ENCODE assay signal across 1 cellular context in genomic region chr6:15987569-15987968, GRCh38.
A peak's percentile ranks its signal among the peaks of the same experiment; 100 is the strongest.
TF ChIP-seq lines count a peak whose summit lies in the region.

No MANE protein-coding gene starts in this region.

TF ChIP-seq in SK-N-SH treated with all-trans-retinoic acid at 6 μM for 48 hours, 23 proteins besides CTCF, POLR2A, EP300 and RAD21 (continued from another document):
- TF ChIP-seq POU6F1 (CRISPR knock-in tag; IDR thresholded peaks at IDR 0.05; ENCODE audit: borderline replicate concordance, low read depth) (no peak), ZNF565 (CRISPR knock-in tag; conservative IDR thresholded peaks at IDR 0.05; ENCODE audit: low read depth) (no peak), CSDC2 (CRISPR knock-in tag; IDR thresholded peaks at IDR 0.05) (no peak), ISL1 (CRISPR knock-in tag; IDR thresholded peaks at IDR 0.05) (peak; percentile 81), SNAI2 (CRISPR knock-in tag; IDR thresholded peaks at IDR 0.05) (no peak), ZC3H10 (CRISPR knock-in tag; IDR thresholded peaks at IDR 0.05) (no peak), ESRRG (CRISPR knock-in tag; IDR thresholded peaks at IDR 0.05) (no peak), BACH2 (CRISPR knock-in tag; IDR thresholded peaks at IDR 0.05; ENCODE audit: borderline replicate concordance) (no peak), TCF4 (CRISPR knock-in tag; IDR thresholded peaks at IDR 0.05; ENCODE audit: borderline replicate concordance) (no peak), ZFP3 (CRISPR knock-in tag; IDR thresholded peaks at IDR 0.05) (no peak)
- TF ChIP-seq, protein P1, sequence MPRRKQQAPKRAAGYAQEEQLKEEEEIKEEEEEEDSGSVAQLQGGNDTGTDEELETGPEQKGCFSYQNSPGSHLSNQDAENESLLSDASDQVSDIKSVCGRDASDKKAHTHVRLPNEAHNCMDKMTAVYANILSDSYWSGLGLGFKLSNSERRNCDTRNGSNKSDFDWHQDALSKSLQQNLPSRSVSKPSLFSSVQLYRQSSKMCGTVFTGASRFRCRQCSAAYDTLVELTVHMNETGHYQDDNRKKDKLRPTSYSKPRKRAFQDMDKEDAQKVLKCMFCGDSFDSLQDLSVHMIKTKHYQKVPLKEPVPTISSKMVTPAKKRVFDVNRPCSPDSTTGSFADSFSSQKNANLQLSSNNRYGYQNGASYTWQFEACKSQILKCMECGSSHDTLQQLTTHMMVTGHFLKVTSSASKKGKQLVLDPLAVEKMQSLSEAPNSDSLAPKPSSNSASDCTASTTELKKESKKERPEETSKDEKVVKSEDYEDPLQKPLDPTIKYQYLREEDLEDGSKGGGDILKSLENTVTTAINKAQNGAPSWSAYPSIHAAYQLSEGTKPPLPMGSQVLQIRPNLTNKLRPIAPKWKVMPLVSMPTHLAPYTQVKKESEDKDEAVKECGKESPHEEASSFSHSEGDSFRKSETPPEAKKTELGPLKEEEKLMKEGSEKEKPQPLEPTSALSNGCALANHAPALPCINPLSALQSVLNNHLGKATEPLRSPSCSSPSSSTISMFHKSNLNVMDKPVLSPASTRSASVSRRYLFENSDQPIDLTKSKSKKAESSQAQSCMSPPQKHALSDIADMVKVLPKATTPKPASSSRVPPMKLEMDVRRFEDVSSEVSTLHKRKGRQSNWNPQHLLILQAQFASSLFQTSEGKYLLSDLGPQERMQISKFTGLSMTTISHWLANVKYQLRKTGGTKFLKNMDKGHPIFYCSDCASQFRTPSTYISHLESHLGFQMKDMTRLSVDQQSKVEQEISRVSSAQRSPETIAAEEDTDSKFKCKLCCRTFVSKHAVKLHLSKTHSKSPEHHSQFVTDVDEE (CRISPR knock-in tag; IDR thresholded peaks at IDR 0.05), result no peak
